ENCODE assay signal across 15 cellular contexts in the genomic region with DNA sequence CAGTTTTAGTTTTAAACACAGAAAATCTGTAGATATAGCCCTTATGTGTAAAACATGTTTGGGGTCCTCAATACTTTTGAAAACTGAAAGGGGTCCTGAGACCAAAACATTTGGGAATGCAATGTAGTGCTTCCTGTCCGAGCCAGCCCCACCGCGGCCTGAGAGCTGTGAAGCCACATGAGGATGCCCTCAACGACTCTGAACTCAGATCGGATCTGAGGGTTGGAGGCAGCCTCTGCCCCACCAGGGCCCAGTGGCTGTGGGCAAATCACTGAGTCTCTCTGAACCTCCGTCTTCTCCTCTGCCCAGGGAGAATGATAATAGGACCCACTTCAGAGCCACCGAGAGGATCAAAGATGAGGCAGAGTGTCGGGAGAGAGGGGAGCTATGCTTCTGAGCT.
"Had no signal": no experiment of that assay in that cellular context is flagged by ENCODE, and none has a peak within 500 bp of the region (broad histone marks: within the 10 kb centered on the region; RNA-seq: fewer than 3 reads in every experiment).

No MANE protein-coding gene starts in this region.

- H3K27me3 ChIP-seq: adrenal gland, uterus had no signal

- H3K4me3 ChIP-seq: adrenal gland, uterus had no signal

- H3K27ac ChIP-seq: adrenal gland, uterus had no signal

- H3K4me1 ChIP-seq: uterus had no signal

- H3K4me3 Mint-ChIP-seq: activated T-helper 1 cell treated with anti-CD3 and anti-CD28 coated beads, Interleukin-12 subunit alpha, Interleukin-12 subunit beta, Interleukin-2, Interleukin-4 antibody, amounts not matched to agents 30 ng/mL and 10 ng/mL and 1 ng/mL, durations not matched to agents 14 hours and 24 hours and 36 hours; natural killer cell treated with Interleukin-12 subunit alpha and Interleukin-12 subunit beta and Interleukin-15 and Interleukin-18, amount 100 ng/mL, for 72 hours had no signal

- H3K36me3 Mint-ChIP-seq: natural killer cell treated with Interleukin-12 subunit alpha and Interleukin-12 subunit beta and Interleukin-15 and Interleukin-18, amount 100 ng/mL, for 72 hours had no signal

- ATAC-seq: natural killer cell treated with Interleukin-12 subunit alpha and Interleukin-12 subunit beta and Interleukin-15 and Interleukin-18, amount 100 ng/mL, for 72 hours; sciatic nerve; stimulated activated naive CD8-positive, alpha-beta T cell treated with anti-CD3 and anti-CD28 coated beads, Interleukin-15, Interleukin-2, amounts not matched to agents 100 U/mL and 50 U/mL, for 24 hours had no signal

- H3K9me3 ChIP-seq: adrenal gland, uterus had no signal

- H3K9me3 Mint-ChIP-seq: activated T-helper 1 cell treated with anti-CD3 and anti-CD28 coated beads, Interleukin-12 subunit alpha, Interleukin-12 subunit beta, Interleukin-2, Interleukin-4 antibody, amounts not matched to agents 30 ng/mL and 10 ng/mL and 1 ng/mL, durations not matched to agents 14 hours and 24 hours and 36 hours; natural killer cell treated with Interleukin-12 subunit alpha and Interleukin-12 subunit beta and Interleukin-15 and Interleukin-18, amount 100 ng/mL, for 72 hours had no signal

- H3K36me3 ChIP-seq: adrenal gland, uterus had no signal

- DNase-seq: activated CD4-positive, alpha-beta T cell treated with anti-CD3 and anti-CD28 coated beads, Interleukin-2, amount 50 U/mL, for 48 hours; activated CD4-positive, CD25-positive, alpha-beta regulatory T cell treated with anti-CD3 and anti-CD28 coated beads, Interleukin-2, amount 50 U/mL, for 72 hours; activated naive CD4-positive, alpha-beta T cell treated with anti-CD3 and anti-CD28 coated beads, Interleukin-2, amount 50 U/mL, for 16 hours; central memory CD4-positive, alpha-beta T cell; erythroblast; hypothalamus; occipital lobe; stimulated activated CD4-positive, alpha-beta T cell treated with anti-CD3 and anti-CD28 coated beads, Interleukin-12 subunit alpha, Interleukin-12 subunit beta, amount 100 ng/mL, for 4 hours; stimulated activated CD4-positive, alpha-beta T cell treated with anti-CD3 and anti-CD28 coated beads, Interleukin-2, amount 100 ng/mL, for 48 hours; stimulated activated naive CD8-positive, alpha-beta T cell treated with anti-CD3 and anti-CD28 coated beads, Interleukin-15, Interleukin-2, amounts not matched to agents 100 U/mL and 50 U/mL, for 24 hours had no signal

- H3K27ac Mint-ChIP-seq: activated T-helper 1 cell treated with anti-CD3 and anti-CD28 coated beads, Interleukin-12 subunit alpha, Interleukin-12 subunit beta, Interleukin-2, Interleukin-4 antibody, amounts not matched to agents 30 ng/mL and 10 ng/mL and 1 ng/mL, durations not matched to agents 14 hours and 24 hours and 36 hours; natural killer cell treated with Interleukin-12 subunit alpha and Interleukin-12 subunit beta and Interleukin-15 and Interleukin-18, amount 100 ng/mL, for 72 hours had no signal
